ENCODE assay signal across 23 cellular contexts in the genomic region with DNA sequence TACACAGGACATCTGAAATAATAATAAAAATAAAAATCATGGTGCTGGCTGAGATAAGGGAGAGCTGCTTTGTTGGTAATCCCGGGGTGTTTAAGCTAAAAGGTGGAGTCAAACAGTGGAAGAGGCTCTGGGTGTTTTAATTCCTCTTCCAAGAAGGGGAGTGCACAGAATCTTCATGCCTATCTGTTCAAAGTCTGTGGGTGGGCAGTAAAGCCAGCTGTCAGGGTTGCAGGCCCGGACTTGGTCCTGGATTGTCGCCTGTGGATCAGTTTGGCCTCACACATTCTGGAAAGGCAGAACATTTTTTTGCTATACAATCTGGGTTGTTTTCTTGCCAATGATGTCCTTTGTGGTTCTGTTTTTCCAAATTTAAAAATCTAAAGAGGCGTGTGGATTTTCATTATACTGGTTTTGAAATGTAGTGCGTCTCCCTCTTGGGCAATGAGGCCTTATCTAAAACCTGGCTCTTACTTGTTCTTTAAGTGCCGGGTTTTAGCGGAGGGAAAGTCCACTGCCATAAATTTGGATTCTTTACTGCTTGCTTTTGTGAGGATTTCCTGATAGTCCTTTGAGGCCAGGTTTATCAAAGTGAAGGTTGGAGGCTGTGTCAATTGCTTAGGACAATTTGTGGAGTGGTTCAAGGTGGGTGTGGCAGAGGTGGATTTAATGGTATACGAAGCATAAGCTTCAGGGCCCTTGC. TPM values are rescaled to one million over a fixed set of nuclear protein-coding genes. Genes with fewer than 3 reads are reported as not detected.
DNase-seq lines count a peak whose midpoint lies in the region; ATAC-seq, FAIRE-seq and TF ChIP-seq lines count a peak whose summit lies in the region.
"Had no signal": no experiment of that assay in that cellular context is flagged by ENCODE, and none has a peak within 500 bp of the region (broad histone marks: within the 10 kb centered on the region; RNA-seq: fewer than 3 reads in every experiment).

No MANE protein-coding gene starts in this region.

- H3K9me3 ChIP-seq in small intestine (ENCODE audit: control insufficient read depth, low read depth), result no peaks in the 10 kb centered on the region
- H3K9me3 ChIP-seq in effector memory CD4-positive, alpha-beta T cell (ENCODE audit: control insufficient read depth, low read length), result no peaks in the 10 kb centered on the region
- H3K9me3 ChIP-seq: ascending aorta, right atrium auricular region had no signal

- no peak overlapping the region for H3K4ac ChIP-seq in mesendoderm (ENCODE audit: low read depth, low read length)

- no peak overlapping the region for H2BK120ac ChIP-seq in mesendoderm (ENCODE audit: low read depth, low read length)

- no peaks in the 10 kb centered on the region for H3K79me1 ChIP-seq in mesendoderm (ENCODE audit: low read length)

- H3K18ac ChIP-seq in mesendoderm (ENCODE audit: low read length), result peak overlapping the region; percentile 64

- no peak overlapping the region for H2BK5ac ChIP-seq in mesendoderm (ENCODE audit: low read length)

- no peaks in the 10 kb centered on the region for H3K79me2 ChIP-seq in mesendoderm (ENCODE audit: control insufficient read depth, insufficient read depth, low read length)

- no peaks in the 10 kb centered on the region for H3K27me3 ChIP-seq in mesendoderm (ENCODE audit: insufficient read depth, low read length, poor library complexity)
- no peaks in the 10 kb centered on the region for H3K27me3 ChIP-seq in small intestine (ENCODE audit: control insufficient read depth in 2 of 2, insufficient read depth in 2 of 2, low read length in 2 of 2)
- no peaks in the 10 kb centered on the region for H3K27me3 ChIP-seq in effector memory CD4-positive, alpha-beta T cell (replicated peaks; ENCODE audit: control insufficient read depth, insufficient read depth, low read length, poor library complexity, severe bottlenecking)
- H3K27me3 ChIP-seq: ascending aorta, right atrium auricular region had no signal

- no peaks in the 10 kb centered on the region for H3K4me1 ChIP-seq in mesendoderm (ENCODE audit: control insufficient read depth, low read depth, low read length)
- H3K4me1 ChIP-seq in small intestine (ENCODE audit: control insufficient read depth in 2 of 2, insufficient read depth in 1 of 2, low read depth in 1 of 2, low read length in 1 of 2), result peaks cover 5 to 17% of the 10 kb centered on the region in 2 donors
- H3K4me1 ChIP-seq in effector memory CD4-positive, alpha-beta T cell (ENCODE audit: control insufficient read depth, insufficient read depth, low read length, poor library complexity, severe bottlenecking), result no peaks in the 10 kb centered on the region
- H3K4me1 ChIP-seq: ascending aorta, right atrium auricular region had no signal

- H4K5ac ChIP-seq in mesendoderm (ENCODE audit: low read length), result no peak overlapping the region

- no peaks in the 10 kb centered on the region for H3K36me3 Mint-ChIP-seq in chondrocyte (ENCODE audit: low read depth)

- no peak overlapping the region for H3K27ac ChIP-seq in mesendoderm (ENCODE audit: low read depth, low read length)
- peak overlapping the region in 1 of 2 donors; percentile 18 for H3K27ac ChIP-seq in small intestine (ENCODE audit: low read depth in 1 of 2, low read length in 1 of 2)
- H3K27ac ChIP-seq in effector memory CD4-positive, alpha-beta T cell (ENCODE audit: insufficient read depth, low read length, poor library complexity, severe bottlenecking), result no peak overlapping the region
- H3K27ac ChIP-seq: ascending aorta, right atrium auricular region had no signal

- no peak overlapping the region for H2BK15ac ChIP-seq in mesendoderm (replicated peaks; ENCODE audit: low read depth)

- peak overlapping the region; percentile 69 for H3K56ac ChIP-seq in mesendoderm (ENCODE audit: low read length)

- H3K36me3 ChIP-seq in mesendoderm (ENCODE audit: control insufficient read depth, insufficient read depth, low read length), result no peaks in the 10 kb centered on the region
- H3K36me3 ChIP-seq in small intestine (ENCODE audit: control insufficient read depth in 2 of 2, insufficient read depth in 2 of 2, low read length in 2 of 2), result no peaks in the 10 kb centered on the region
- H3K36me3 ChIP-seq in effector memory CD4-positive, alpha-beta T cell (ENCODE audit: control insufficient read depth, insufficient read depth, low read length), result no peaks in the 10 kb centered on the region
- H3K36me3 ChIP-seq: ascending aorta, right atrium auricular region had no signal

- H3K23ac ChIP-seq in mesendoderm (ENCODE audit: low read length), result no peak overlapping the region

- no peak overlapping the region for H3K4me3 Mint-ChIP-seq in chondrocyte (ENCODE audit: unreplicated experiment)
- H3K4me3 Mint-ChIP-seq: dendritic cell treated with granulocyte-macrophage colony-stimulating factor and Interleukin-4, amounts not matched to agents 40 ng/mL and 50 ng/mL, for 4 days; HFFc6; T-helper 2 cell treated with Interferon-gamma antibody and Interleukin-4, amounts not matched to agents 5 μg/mL and 100 μg/mL, for 36 hours had no signal

- WGBS in mesendoderm (ENCODE audit: extremely low coverage, insufficient coverage, low lambda C conversion rate), result no CpG with 5 or more reads among the region's 8 CpGs
- 13 to 42% (median 35%) methylated on average over 8 of the region's 8 CpGs for WGBS in small intestine, 3 donors

- no peak for FAIRE-seq in small intestine (lab: Jason Lieb, UNC)
- FAIRE-seq: D721Med, keratinocyte had no signal

- H3K4me3 ChIP-seq in mesendoderm (ENCODE audit: low read length) (no peak overlapping the region), small intestine (ENCODE audit: low read depth in 1 of 2, low read length in 2 of 2) (no peak overlapping the region)
- no peak overlapping the region for H3K4me3 ChIP-seq in effector memory CD4-positive, alpha-beta T cell (ENCODE audit: insufficient read depth, low read depth, low read length, poor library complexity, severe bottlenecking)
- H3K4me3 ChIP-seq: ascending aorta, right atrium auricular region had no signal

- H2AK5ac ChIP-seq in mesendoderm (ENCODE audit: low read length), result peak overlapping the region; percentile 47

- H3K27me3 Mint-ChIP-seq in chondrocyte (ENCODE audit: low read depth), result no peaks in the 10 kb centered on the region
- H3K27me3 Mint-ChIP-seq: dendritic cell treated with granulocyte-macrophage colony-stimulating factor and Interleukin-4, amounts not matched to agents 40 ng/mL and 50 ng/mL, for 4 days had no signal

- no peak for TF ChIP-seq CTCF in chondrocyte (IDR thresholded peaks at IDR 0.05)

- H3K9ac ChIP-seq in mesendoderm (ENCODE audit: low read length), result no peak overlapping the region

- DNase-seq in NCI-H82 treated with DMSO at 0.1 percent for 48 hours (lab: John Stamatoyannopoulos, UW; ENCODE audit: unreplicated experiment) (peak; percentile 41), chondrocyte (ENCODE audit: low spot score) (no peak), mesendoderm (no peak), small intestine (peak; percentile 84), GM19240 (ENCODE audit: insufficient read length, low spot score) (no peak)
- no peak for DNase-seq in effector memory CD4-positive, alpha-beta T cell
- DNase-seq: activated CD4-positive, alpha-beta T cell treated with anti-CD3 and anti-CD28 coated beads for 4 hours; activated gamma-delta T cell; AML-193; HFFc6; NCI-H187 treated with DMSO at 0.1 percent for 48 hours; NCI-H446 treated with DMSO at 0.1 percent for 48 hours; stimulated activated CD4-positive, alpha-beta T cell treated with anti-CD3 and anti-CD28 coated beads, Interleukin-2, amount 100 ng/mL, for 48 hours; substantia nigra had no signal

- no peak for ATAC-seq in GM18517 (IDR thresholded peaks at IDR 0.05; ENCODE audit: unreplicated experiment)
- no peak for ATAC-seq in HG02870 (IDR thresholded peaks at IDR 0.05; ENCODE audit: unreplicated experiment)

- no peak overlapping the region for H3K4me2 ChIP-seq in mesendoderm (ENCODE audit: low read length)

- H4K8ac ChIP-seq in mesendoderm (ENCODE audit: low read depth, low read length), result no peak overlapping the region

- H3K9me3 Mint-ChIP-seq in chondrocyte (ENCODE audit: low read depth), result no peaks in the 10 kb centered on the region
- H3K9me3 Mint-ChIP-seq: dendritic cell treated with granulocyte-macrophage colony-stimulating factor and Interleukin-4, amounts not matched to agents 40 ng/mL and 50 ng/mL, for 4 days; HFFc6; T-helper 2 cell treated with Interferon-gamma antibody and Interleukin-4, amounts not matched to agents 5 μg/mL and 100 μg/mL, for 36 hours had no signal

- peak overlapping the region; percentile 96 for H3K27ac Mint-ChIP-seq in chondrocyte (ENCODE audit: unreplicated experiment)
- H3K27ac Mint-ChIP-seq: dendritic cell treated with granulocyte-macrophage colony-stimulating factor and Interleukin-4, amounts not matched to agents 40 ng/mL and 50 ng/mL, for 4 days; HFFc6; T-helper 2 cell treated with Interferon-gamma antibody and Interleukin-4, amounts not matched to agents 5 μg/mL and 100 μg/mL, for 36 hours had no signal

- peaks cover 26% of the 10 kb centered on the region for H3K4me1 Mint-ChIP-seq in chondrocyte (ENCODE audit: low read depth)

RNA-seq across cellular contexts. Expression of a gene that starts 5.9 kb away (rescaled TPM):
- total RNA-seq in chondrocyte, result 0.42 to 1.2 TPM (median 0.72 TPM) in 3 replicates
- polyA plus RNA-seq in mesendoderm (2013, experiment 1 of 2), result 0.04 TPM
- 0.06 TPM for polyA plus RNA-seq in mesendoderm (2013, experiment 2 of 2)
- polyA plus RNA-seq in small intestine, result 1 to 10 TPM in 2 of 3 donors, not detected in 1; 1.3 to 1.4 TPM
- total RNA-seq: ascending aorta, myocyte, right atrium auricular region had no signal

Comparison
In these comparisons a context has a peak if more than half of its experiments do, and no peak if none do; other contexts are left out.
1. DNase-seq: peak in NCI-H82 treated with DMSO at 0.1 percent for 48 hours (single experiment) and small intestine (single experiment); none in chondrocyte (single experiment), mesendoderm (single experiment), GM19240 (single experiment) and effector memory CD4-positive, alpha-beta T cell (0 of 3).